ENCODE assay signal across 1 cellular context in genomic region chr7:29490094-29490607, GRCh38.
A peak's percentile ranks its signal among the peaks of the same experiment; 100 is the strongest.
TF ChIP-seq lines count a peak whose summit lies in the region.

No MANE protein-coding gene starts in this region.

TF ChIP-seq in SK-N-SH treated with all-trans-retinoic acid at 6 μM for 48 hours, 23 proteins besides CTCF, POLR2A, EP300 and RAD21 (continued from another document):
- peak; percentile 84 for TF ChIP-seq ZFP3 (CRISPR knock-in tag; IDR thresholded peaks at IDR 0.05)
- no peak for TF ChIP-seq ZFP30 (CRISPR knock-in tag; IDR thresholded peaks at IDR 0.05)
TF ChIP-seq in SK-N-SH treated with all-trans-retinoic acid at 6 μM for 48 hours: peak in this region for 1.
